ENCODE assay signal across 15 cellular contexts in the genomic region with DNA sequence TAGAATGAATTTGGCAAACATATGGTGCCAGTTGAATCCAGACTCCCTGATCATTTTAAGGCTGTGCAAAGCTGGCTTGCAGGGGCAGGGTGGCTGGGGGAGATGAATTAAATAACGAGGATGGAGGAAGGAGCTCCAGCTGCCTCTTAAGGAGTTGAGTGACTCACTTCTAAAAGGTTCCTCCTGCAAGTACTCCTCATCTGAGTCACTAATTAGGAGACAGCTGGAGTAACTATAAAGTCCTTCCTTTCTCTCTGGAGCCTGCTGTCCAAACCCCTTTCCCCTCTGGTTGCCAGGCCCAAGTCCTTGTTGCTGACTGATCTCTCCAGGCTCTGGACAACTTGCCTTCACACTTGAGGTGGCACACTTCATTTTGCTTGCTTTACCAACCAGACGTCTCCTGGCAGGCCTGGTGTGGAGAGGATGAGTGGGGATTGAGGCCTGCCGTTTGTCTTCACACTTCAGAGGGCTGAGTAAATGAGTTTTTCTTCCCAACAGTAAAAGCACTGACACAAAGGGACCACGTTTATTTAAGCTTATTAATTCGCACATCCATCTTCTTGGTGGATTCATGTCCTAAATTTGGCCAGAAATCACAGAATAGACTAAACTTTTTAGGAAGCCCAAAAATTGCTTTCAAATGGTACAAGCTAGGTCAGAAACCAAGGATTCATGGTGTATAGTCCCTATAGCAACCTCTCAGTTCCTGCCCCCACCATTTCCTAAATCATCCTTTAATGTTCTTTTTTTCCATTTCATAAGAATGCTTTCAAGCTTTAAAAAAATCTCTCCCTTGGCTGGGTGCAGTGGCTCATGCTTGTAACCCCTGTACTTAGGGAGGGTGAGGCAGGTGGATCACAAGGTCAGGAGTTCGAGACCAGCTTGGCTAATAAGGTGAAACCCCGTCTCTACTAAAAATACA.
DNase-seq lines count a peak whose midpoint lies in the region; ATAC-seq and TF ChIP-seq lines count a peak whose summit lies in the region.
"Had no signal": no experiment of that assay in that cellular context is flagged by ENCODE, and none has a peak within 500 bp of the region (broad histone marks: within the 10 kb centered on the region; RNA-seq: fewer than 3 reads in every experiment).

No MANE protein-coding gene starts in this region.

- peak; percentile 28 for ATAC-seq in activated T-helper 17 cell treated with anti-CD3 and anti-CD28 coated beads, Interleukin-2, amount 50 U/mL, for 72 hours (replicated peaks)
- ATAC-seq in HG02588 (IDR thresholded peaks at IDR 0.05; ENCODE audit: unreplicated experiment) (no peak), HG03565 (IDR thresholded peaks at IDR 0.05; ENCODE audit: unreplicated experiment) (no peak)
- ATAC-seq: lower lobe of right lung, Panc1 had no signal

- no peaks in the 10 kb centered on the region for H3K36me3 Mint-ChIP-seq in activated T-helper 17 cell treated with anti-CD3 and anti-CD28 coated beads, Interleukin-2, amount 50 U/mL, for 72 hours (ENCODE audit: low read depth)
- H3K36me3 Mint-ChIP-seq in CD14-positive monocyte, result no peaks in the 10 kb centered on the region
- H3K36me3 Mint-ChIP-seq: CD8-positive, alpha-beta memory T cell had no signal

- no peak overlapping the region for H3K4me3 Mint-ChIP-seq in activated T-helper 17 cell treated with anti-CD3 and anti-CD28 coated beads, Interleukin-2, amount 50 U/mL, for 72 hours
- no peak overlapping the region for H3K4me3 Mint-ChIP-seq in CD14-positive monocyte
- H3K4me3 Mint-ChIP-seq: CD8-positive, alpha-beta memory T cell had no signal

- H3K9me3 Mint-ChIP-seq in activated T-helper 17 cell treated with anti-CD3 and anti-CD28 coated beads, Interleukin-2, amount 50 U/mL, for 72 hours, result no peaks in the 10 kb centered on the region
- peaks cover 0 to 1% (median 0%) of the 10 kb centered on the region in 7 donors for H3K9me3 Mint-ChIP-seq in CD14-positive monocyte
- H3K9me3 Mint-ChIP-seq: CD8-positive, alpha-beta memory T cell had no signal

- no peaks in the 10 kb centered on the region for H3K4me1 Mint-ChIP-seq in activated T-helper 17 cell treated with anti-CD3 and anti-CD28 coated beads, Interleukin-2, amount 50 U/mL, for 72 hours
- H3K4me1 Mint-ChIP-seq in CD14-positive monocyte, result no peaks in the 10 kb centered on the region
- H3K4me1 Mint-ChIP-seq: CD8-positive, alpha-beta memory T cell had no signal

- intact Hi-C loops in CD14-positive monocyte (cut with micrococcal nuclease), result no loop called here

- DNase-seq in AG09319 (ENCODE audit: extremely low read depth, low read depth), result peak; percentile 15
- peak; percentile 33 for DNase-seq in HCEC 1CT
- DNase-seq in kidney glomerular epithelial cell (lab: John Stamatoyannopoulos, UW), result peak; percentile 24
- no peak for DNase-seq in CD14-positive monocyte (ENCODE audit: low spot score)
- DNase-seq in mucosa of gallbladder (ENCODE audit: low spot score), result no peak
- DNase-seq: adrenal gland; CD8-positive, alpha-beta memory T cell; lower lobe of right lung; posterior cingulate gyrus; stomach; T1000 had no signal

- no peaks in the 10 kb centered on the region for H3K27me3 Mint-ChIP-seq in activated T-helper 17 cell treated with anti-CD3 and anti-CD28 coated beads, Interleukin-2, amount 50 U/mL, for 72 hours
- peaks cover 1 to 7% (median 2%) of the 10 kb centered on the region in 3 donors for H3K27me3 Mint-ChIP-seq in CD14-positive monocyte (ENCODE audit: low read depth in 3 of 3)

- no peak for TF ChIP-seq CTCF in AG09319 (IDR thresholded peaks at IDR 0.05; ENCODE audit: low read depth, low read length)
- no peak for TF ChIP-seq CTCF in CD14-positive monocyte (IDR thresholded peaks at IDR 0.05)

- H3K27ac Mint-ChIP-seq in activated T-helper 17 cell treated with anti-CD3 and anti-CD28 coated beads, Interleukin-2, amount 50 U/mL, for 72 hours, result no peak overlapping the region
- H3K27ac Mint-ChIP-seq in CD14-positive monocyte, result peak overlapping the region in 1 of 7 donors; percentile 56

Comparison
In these comparisons a context has a peak if more than half of its experiments do, and no peak if none do; other contexts are left out.
1. DNase-seq: peak in AG09319 (single experiment), HCEC 1CT (single experiment) and kidney glomerular epithelial cell (single experiment); none in CD14-positive monocyte (single experiment) and mucosa of gallbladder (single experiment).